ENCODE assay signal across 28 cellular contexts in genomic region chr15:99410477-99410876, GRCh38.
A peak's percentile ranks its signal among the peaks of the same experiment; 100 is the strongest.
DNase-seq lines count a peak whose midpoint lies in the region; ATAC-seq and TF ChIP-seq lines count a peak whose summit lies in the region.
"Had no signal": no experiment of that assay in that cellular context is flagged by ENCODE, and none has a peak within 500 bp of the region (broad histone marks: within the 10 kb centered on the region; RNA-seq: fewer than 3 reads in every experiment).

No MANE protein-coding gene starts in this region.

- H3K9me3 Mint-ChIP-seq in CD4-positive, CD25-positive, alpha-beta regulatory T cell = no peaks in the 10 kb centered on the region
- no peaks in the 10 kb centered on the region for H3K9me3 Mint-ChIP-seq in stimulated activated effector memory CD8-positive, alpha-beta T cell treated with anti-CD3 and anti-CD28 coated beads, Interleukin-12 subunit alpha, Interleukin-12 subunit beta, amount 100 ng/mL, for 72 hours
- H3K9me3 Mint-ChIP-seq: activated naive CD8-positive, alpha-beta T cell treated with anti-CD3 and anti-CD28 coated beads, Interleukin-2, amount 10 ng/mL, durations not matched to agents 7 days and 5 days; stimulated activated naive CD8-positive, alpha-beta T cell treated with anti-CD3 and anti-CD28 coated beads, Interleukin-15, amount 100 ng/mL, for 72 hours had no signal

- TF ChIP-seq CTCF in esophagus muscularis mucosa (IDR thresholded peaks at IDR 0.05) = no peak

- TF ChIP-seq EP300 in esophagus muscularis mucosa (IDR thresholded peaks at IDR 0.05) = no peak

- no peaks in the 10 kb centered on the region for H3K27me3 ChIP-seq in CD4-positive, CD25-positive, alpha-beta regulatory T cell (ENCODE audit: control insufficient read depth, insufficient read depth, low read length)
- H3K27me3 ChIP-seq in H7 (ENCODE audit: control insufficient read depth, insufficient read depth, low read length) (no peaks in the 10 kb centered on the region), esophagus muscularis mucosa (no peaks in the 10 kb centered on the region)
- H3K27me3 ChIP-seq: colonic mucosa, vagina had no signal

- no peaks in the 10 kb centered on the region for H3K4me1 ChIP-seq in CD4-positive, CD25-positive, alpha-beta regulatory T cell (ENCODE audit: control insufficient read depth, insufficient read depth, low read length, poor library complexity, severe bottlenecking)
- peaks cover 18 to 25% (median 24%) of the 10 kb centered on the region in 4 donors for H3K4me1 ChIP-seq in esophagus muscularis mucosa

- intact Hi-C loops in esophagus muscularis mucosa (cut with DNase I) (no loop called here), Right ventricle myocardium superior (cut with DNase I) (no loop called here)

- no peak for DNase-seq in CD4-positive, CD25-positive, alpha-beta regulatory T cell
- DNase-seq in H7 = peak; percentile 30
- DNase-seq in esophagus muscularis mucosa (ENCODE audit: extremely low spot score) = peak; percentile 78
- DNase-seq in stimulated activated effector memory CD8-positive, alpha-beta T cell treated with anti-CD3 and anti-CD28 coated beads, Interleukin-12 subunit alpha, Interleukin-12 subunit beta, amount 100 ng/mL, for 72 hours (ENCODE audit: low spot score in 2 of 2) = no peak
- DNase-seq in stimulated activated naive CD4-positive, alpha-beta T cell treated with Interleukin-2 at 50 U/mL for 16 hours (lab: John Stamatoyannopoulos, UW) = no peak
- DNase-seq in Right ventricle myocardium superior = no peak
- DNase-seq: activated CD8-positive, alpha-beta memory T cell treated with anti-CD3 and anti-CD28 coated beads for 24 hours; activated gamma-delta T cell; activated naive CD8-positive, alpha-beta T cell treated with anti-CD3 and anti-CD28 coated beads, Interleukin-2, amount 10 ng/mL, durations not matched to agents 7 days and 5 days; activated T-cell treated with anti-CD3 and anti-CD28 coated beads, Interleukin-2, amount 50 U/mL, for 1 hour; aorta; colonic mucosa; effector CD8-positive, alpha-beta T cell; Kasumi-1; mammary epithelial cell; NCI-H1417 treated with DMSO at 0.1 percent for 48 hours; NCI-H2029 treated with DMSO at 0.1 percent for 48 hours; NCI-H526 treated with DMSO at 0.1 percent for 48 hours; NK-92 treated with Interleukin-12 subunit alpha and Interleukin-12 subunit beta, amount 100 ng/mL, for 24 hours; PC-3; stimulated activated naive CD8-positive, alpha-beta T cell treated with anti-CD3 and anti-CD28 coated beads, Interleukin-15, amount 100 ng/mL, for 72 hours; T-helper 2 cell had no signal

- H3K27me3 Mint-ChIP-seq in CD4-positive, CD25-positive, alpha-beta regulatory T cell = no peaks in the 10 kb centered on the region
- H3K27me3 Mint-ChIP-seq: activated naive CD8-positive, alpha-beta T cell treated with anti-CD3 and anti-CD28 coated beads, Interleukin-2, amount 10 ng/mL, durations not matched to agents 7 days and 5 days; stimulated activated naive CD8-positive, alpha-beta T cell treated with anti-CD3 and anti-CD28 coated beads, Interleukin-15, amount 100 ng/mL, for 72 hours had no signal

- peak overlapping the region in 2 of 3 donors; percentile 9 to 70 for H3K27ac Mint-ChIP-seq in CD4-positive, CD25-positive, alpha-beta regulatory T cell
- H3K27ac Mint-ChIP-seq in stimulated activated effector memory CD8-positive, alpha-beta T cell treated with anti-CD3 and anti-CD28 coated beads, Interleukin-12 subunit alpha, Interleukin-12 subunit beta, amount 100 ng/mL, for 72 hours = peak overlapping the region; percentile 48
- H3K27ac Mint-ChIP-seq: activated naive CD8-positive, alpha-beta T cell treated with anti-CD3 and anti-CD28 coated beads, Interleukin-2, amount 10 ng/mL, durations not matched to agents 7 days and 5 days had no signal

- H3K36me3 Mint-ChIP-seq in CD4-positive, CD25-positive, alpha-beta regulatory T cell = no peaks in the 10 kb centered on the region
- no peaks in the 10 kb centered on the region for H3K36me3 Mint-ChIP-seq in stimulated activated effector memory CD8-positive, alpha-beta T cell treated with anti-CD3 and anti-CD28 coated beads, Interleukin-12 subunit alpha, Interleukin-12 subunit beta, amount 100 ng/mL, for 72 hours
- H3K36me3 Mint-ChIP-seq: activated naive CD8-positive, alpha-beta T cell treated with anti-CD3 and anti-CD28 coated beads, Interleukin-2, amount 10 ng/mL, durations not matched to agents 7 days and 5 days had no signal

- H3K9me3 ChIP-seq in CD4-positive, CD25-positive, alpha-beta regulatory T cell (ENCODE audit: control insufficient read depth in 2 of 2, low read length in 2 of 2) = no peaks in the 10 kb centered on the region
- no peaks in the 10 kb centered on the region for H3K9me3 ChIP-seq in esophagus muscularis mucosa
- H3K9me3 ChIP-seq: colonic mucosa, vagina had no signal

- no peak for TF ChIP-seq POLR2A in esophagus muscularis mucosa (IDR thresholded peaks at IDR 0.05; ENCODE audit: low read depth)

- 97% methylated on average over 4 of the region's 4 CpGs for WGBS in esophagus muscularis mucosa

- H3K4me3 Mint-ChIP-seq in CD4-positive, CD25-positive, alpha-beta regulatory T cell = no peak overlapping the region
- no peak overlapping the region for H3K4me3 Mint-ChIP-seq in stimulated activated effector memory CD8-positive, alpha-beta T cell treated with anti-CD3 and anti-CD28 coated beads, Interleukin-12 subunit alpha, Interleukin-12 subunit beta, amount 100 ng/mL, for 72 hours
- H3K4me3 Mint-ChIP-seq: activated naive CD8-positive, alpha-beta T cell treated with anti-CD3 and anti-CD28 coated beads, Interleukin-2, amount 10 ng/mL, durations not matched to agents 7 days and 5 days; stimulated activated naive CD8-positive, alpha-beta T cell treated with anti-CD3 and anti-CD28 coated beads, Interleukin-15, amount 100 ng/mL, for 72 hours had no signal

- H3K36me3 ChIP-seq in CD4-positive, CD25-positive, alpha-beta regulatory T cell (ENCODE audit: control insufficient read depth, insufficient read depth, low read length) = no peaks in the 10 kb centered on the region
- no peaks in the 10 kb centered on the region for H3K36me3 ChIP-seq in H7 (replicated peaks; ENCODE audit: control insufficient read depth, insufficient read depth, low read length)
- no peaks in the 10 kb centered on the region for H3K36me3 ChIP-seq in esophagus muscularis mucosa
- H3K36me3 ChIP-seq: colonic mucosa, vagina had no signal

- H3K4me1 Mint-ChIP-seq in CD4-positive, CD25-positive, alpha-beta regulatory T cell = peaks cover 0 to 21% (median 0%) of the 10 kb centered on the region in 4 donors
- H3K4me1 Mint-ChIP-seq in stimulated activated effector memory CD8-positive, alpha-beta T cell treated with anti-CD3 and anti-CD28 coated beads, Interleukin-12 subunit alpha, Interleukin-12 subunit beta, amount 100 ng/mL, for 72 hours = peaks cover 8% of the 10 kb centered on the region

- no peak overlapping the region for H3K27ac ChIP-seq in CD4-positive, CD25-positive, alpha-beta regulatory T cell (ENCODE audit: insufficient read depth, low read length, poor library complexity, severe bottlenecking)
- no peak overlapping the region for H3K27ac ChIP-seq in esophagus muscularis mucosa (replicated peaks in 1 of 4)
- H3K27ac ChIP-seq: colonic mucosa, epithelial cell of prostate had no signal

- ATAC-seq in CD4-positive, CD25-positive, alpha-beta regulatory T cell (ENCODE audit: low read depth in 2 of 2) = no peak
- ATAC-seq in stimulated activated effector memory CD8-positive, alpha-beta T cell treated with anti-CD3 and anti-CD28 coated beads, Interleukin-12 subunit alpha, Interleukin-12 subunit beta, amount 100 ng/mL, for 72 hours = peak; percentile 70
- ATAC-seq in HG03378 (IDR thresholded peaks at IDR 0.05; ENCODE audit: unreplicated experiment) = no peak
- ATAC-seq in Right ventricle myocardium superior (ENCODE audit: poor library complexity) = no peak
- ATAC-seq: HCT116; PC-3; right cardiac atrium; stimulated activated naive CD8-positive, alpha-beta T cell treated with anti-CD3 and anti-CD28 coated beads, Interleukin-15, amount 100 ng/mL, for 72 hours had no signal

- H3K4me3 ChIP-seq in CD4-positive, CD25-positive, alpha-beta regulatory T cell (ENCODE audit: low read depth, low read length) = no peak overlapping the region
- H3K4me3 ChIP-seq in H7 (ENCODE audit: insufficient read depth, low read depth, low read length) = no peak overlapping the region
- H3K4me3 ChIP-seq in esophagus muscularis mucosa = no peak overlapping the region
- H3K4me3 ChIP-seq: colonic mucosa, smooth muscle cell, vagina had no signal

Comparison
In these comparisons a context has a peak if more than half of its experiments do, and no peak if none do; other contexts are left out.
1. DNase-seq: peak in H7 (single experiment) and esophagus muscularis mucosa (single experiment); none in CD4-positive, CD25-positive, alpha-beta regulatory T cell (0 of 3), stimulated activated effector memory CD8-positive, alpha-beta T cell treated with anti-CD3 and anti-CD28 coated beads, Interleukin-12 subunit alpha, Interleukin-12 subunit beta, amount 100 ng/mL, for 72 hours (0 of 2), stimulated activated naive CD4-positive, alpha-beta T cell treated with Interleukin-2 at 50 U/mL for 16 hours (single experiment) and Right ventricle myocardium superior (single experiment).